Comparison of ENCODE assay signal across 1 cellular context in the genomic region with DNA sequence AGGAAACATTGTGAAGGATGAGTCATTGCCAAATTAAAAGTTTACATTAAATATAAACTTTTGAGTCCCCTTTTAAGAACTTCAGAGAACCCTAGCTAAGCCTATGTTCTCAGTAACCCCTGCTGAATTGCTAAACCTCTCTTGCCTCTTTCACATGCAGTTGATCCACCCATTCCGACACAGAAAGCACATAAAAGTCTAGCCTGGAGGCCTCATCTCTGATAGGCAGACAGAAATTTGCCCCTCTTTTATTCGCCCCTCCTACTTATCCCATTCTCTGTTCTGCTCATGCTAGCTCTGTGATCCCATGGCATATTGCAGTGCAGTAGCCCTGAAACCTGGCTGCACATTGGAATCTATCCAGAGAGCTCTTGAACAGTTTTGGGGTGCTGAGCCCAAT.
TF ChIP-seq lines count a peak whose summit lies in the region.

No MANE protein-coding gene starts in this region.

TF ChIP-seq in HepG2, 621 proteins besides CTCF, POLR2A, EP300 and RAD21 (continued from another document):
- TF ChIP-seq, protein P1, sequence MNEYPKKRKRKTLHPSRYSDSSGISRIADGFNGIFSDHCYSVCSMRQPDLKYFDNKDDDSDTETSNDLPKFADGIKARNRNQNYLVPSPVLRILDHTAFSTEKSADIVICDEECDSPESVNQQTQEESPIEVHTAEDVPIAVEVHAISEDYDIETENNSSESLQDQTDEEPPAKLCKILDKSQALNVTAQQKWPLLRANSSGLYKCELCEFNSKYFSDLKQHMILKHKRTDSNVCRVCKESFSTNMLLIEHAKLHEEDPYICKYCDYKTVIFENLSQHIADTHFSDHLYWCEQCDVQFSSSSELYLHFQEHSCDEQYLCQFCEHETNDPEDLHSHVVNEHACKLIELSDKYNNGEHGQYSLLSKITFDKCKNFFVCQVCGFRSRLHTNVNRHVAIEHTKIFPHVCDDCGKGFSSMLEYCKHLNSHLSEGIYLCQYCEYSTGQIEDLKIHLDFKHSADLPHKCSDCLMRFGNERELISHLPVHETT (CRISPR knock-in tag; conservative IDR thresholded peaks at IDR 0.05), result no peak
- TF ChIP-seq, protein P2, sequence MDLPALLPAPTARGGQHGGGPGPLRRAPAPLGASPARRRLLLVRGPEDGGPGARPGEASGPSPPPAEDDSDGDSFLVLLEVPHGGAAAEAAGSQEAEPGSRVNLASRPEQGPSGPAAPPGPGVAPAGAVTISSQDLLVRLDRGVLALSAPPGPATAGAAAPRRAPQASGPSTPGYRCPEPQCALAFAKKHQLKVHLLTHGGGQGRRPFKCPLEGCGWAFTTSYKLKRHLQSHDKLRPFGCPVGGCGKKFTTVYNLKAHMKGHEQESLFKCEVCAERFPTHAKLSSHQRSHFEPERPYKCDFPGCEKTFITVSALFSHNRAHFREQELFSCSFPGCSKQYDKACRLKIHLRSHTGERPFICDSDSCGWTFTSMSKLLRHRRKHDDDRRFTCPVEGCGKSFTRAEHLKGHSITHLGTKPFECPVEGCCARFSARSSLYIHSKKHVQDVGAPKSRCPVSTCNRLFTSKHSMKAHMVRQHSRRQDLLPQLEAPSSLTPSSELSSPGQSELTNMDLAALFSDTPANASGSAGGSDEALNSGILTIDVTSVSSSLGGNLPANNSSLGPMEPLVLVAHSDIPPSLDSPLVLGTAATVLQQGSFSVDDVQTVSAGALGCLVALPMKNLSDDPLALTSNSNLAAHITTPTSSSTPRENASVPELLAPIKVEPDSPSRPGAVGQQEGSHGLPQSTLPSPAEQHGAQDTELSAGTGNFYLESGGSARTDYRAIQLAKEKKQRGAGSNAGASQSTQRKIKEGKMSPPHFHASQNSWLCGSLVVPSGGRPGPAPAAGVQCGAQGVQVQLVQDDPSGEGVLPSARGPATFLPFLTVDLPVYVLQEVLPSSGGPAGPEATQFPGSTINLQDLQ (CRISPR knock-in tag; IDR thresholded peaks at IDR 0.05), result no peak
- TF ChIP-seq ZSCAN12 (CRISPR knock-in tag; IDR thresholded peaks at IDR 0.05) (no peak), BORCS8-MEF2B (CRISPR knock-in tag; IDR thresholded peaks at IDR 0.05) (no peak), ZSCAN30 (CRISPR knock-in tag; IDR thresholded peaks at IDR 0.05) (no peak), POLR2AphosphoS5 (IDR thresholded peaks at IDR 0.05; ENCODE audit: low read depth, low read length) (no peak), MYNN (CRISPR knock-in tag; IDR thresholded peaks at IDR 0.05; ENCODE audit: low read depth) (no peak), TP53 (CRISPR knock-in tag; conservative IDR thresholded peaks at IDR 0.05) (no peak), ZNF543 (CRISPR knock-in tag; IDR thresholded peaks at IDR 0.05) (no peak), NKX3-1 (CRISPR knock-in tag; IDR thresholded peaks at IDR 0.05) (no peak), PAWR (CRISPR knock-in tag; IDR thresholded peaks at IDR 0.05; ENCODE audit: borderline replicate concordance) (no peak)
- TF ChIP-seq, protein P3, sequence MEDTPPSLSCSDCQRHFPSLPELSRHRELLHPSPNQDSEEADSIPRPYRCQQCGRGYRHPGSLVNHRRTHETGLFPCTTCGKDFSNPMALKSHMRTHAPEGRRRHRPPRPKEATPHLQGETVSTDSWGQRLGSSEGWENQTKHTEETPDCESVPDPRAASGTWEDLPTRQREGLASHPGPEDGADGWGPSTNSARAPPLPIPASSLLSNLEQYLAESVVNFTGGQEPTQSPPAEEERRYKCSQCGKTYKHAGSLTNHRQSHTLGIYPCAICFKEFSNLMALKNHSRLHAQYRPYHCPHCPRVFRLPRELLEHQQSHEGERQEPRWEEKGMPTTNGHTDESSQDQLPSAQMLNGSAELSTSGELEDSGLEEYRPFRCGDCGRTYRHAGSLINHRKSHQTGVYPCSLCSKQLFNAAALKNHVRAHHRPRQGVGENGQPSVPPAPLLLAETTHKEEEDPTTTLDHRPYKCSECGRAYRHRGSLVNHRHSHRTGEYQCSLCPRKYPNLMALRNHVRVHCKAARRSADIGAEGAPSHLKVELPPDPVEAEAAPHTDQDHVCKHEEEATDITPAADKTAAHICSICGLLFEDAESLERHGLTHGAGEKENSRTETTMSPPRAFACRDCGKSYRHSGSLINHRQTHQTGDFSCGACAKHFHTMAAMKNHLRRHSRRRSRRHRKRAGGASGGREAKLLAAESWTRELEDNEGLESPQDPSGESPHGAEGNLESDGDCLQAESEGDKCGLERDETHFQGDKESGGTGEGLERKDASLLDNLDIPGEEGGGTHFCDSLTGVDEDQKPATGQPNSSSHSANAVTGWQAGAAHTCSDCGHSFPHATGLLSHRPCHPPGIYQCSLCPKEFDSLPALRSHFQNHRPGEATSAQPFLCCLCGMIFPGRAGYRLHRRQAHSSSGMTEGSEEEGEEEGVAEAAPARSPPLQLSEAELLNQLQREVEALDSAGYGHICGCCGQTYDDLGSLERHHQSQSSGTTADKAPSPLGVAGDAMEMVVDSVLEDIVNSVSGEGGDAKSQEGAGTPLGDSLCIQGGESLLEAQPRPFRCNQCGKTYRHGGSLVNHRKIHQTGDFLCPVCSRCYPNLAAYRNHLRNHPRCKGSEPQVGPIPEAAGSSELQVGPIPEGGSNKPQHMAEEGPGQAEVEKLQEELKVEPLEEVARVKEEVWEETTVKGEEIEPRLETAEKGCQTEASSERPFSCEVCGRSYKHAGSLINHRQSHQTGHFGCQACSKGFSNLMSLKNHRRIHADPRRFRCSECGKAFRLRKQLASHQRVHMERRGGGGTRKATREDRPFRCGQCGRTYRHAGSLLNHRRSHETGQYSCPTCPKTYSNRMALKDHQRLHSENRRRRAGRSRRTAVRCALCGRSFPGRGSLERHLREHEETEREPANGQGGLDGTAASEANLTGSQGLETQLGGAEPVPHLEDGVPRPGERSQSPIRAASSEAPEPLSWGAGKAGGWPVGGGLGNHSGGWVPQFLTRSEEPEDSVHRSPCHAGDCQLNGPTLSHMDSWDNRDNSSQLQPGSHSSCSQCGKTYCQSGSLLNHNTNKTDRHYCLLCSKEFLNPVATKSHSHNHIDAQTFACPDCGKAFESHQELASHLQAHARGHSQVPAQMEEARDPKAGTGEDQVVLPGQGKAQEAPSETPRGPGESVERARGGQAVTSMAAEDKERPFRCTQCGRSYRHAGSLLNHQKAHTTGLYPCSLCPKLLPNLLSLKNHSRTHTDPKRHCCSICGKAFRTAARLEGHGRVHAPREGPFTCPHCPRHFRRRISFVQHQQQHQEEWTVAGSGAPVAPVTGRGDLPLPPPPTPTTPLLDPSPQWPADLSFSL (CRISPR knock-in tag; IDR thresholded peaks at IDR 0.05), result no peak
